In the genomic region with DNA sequence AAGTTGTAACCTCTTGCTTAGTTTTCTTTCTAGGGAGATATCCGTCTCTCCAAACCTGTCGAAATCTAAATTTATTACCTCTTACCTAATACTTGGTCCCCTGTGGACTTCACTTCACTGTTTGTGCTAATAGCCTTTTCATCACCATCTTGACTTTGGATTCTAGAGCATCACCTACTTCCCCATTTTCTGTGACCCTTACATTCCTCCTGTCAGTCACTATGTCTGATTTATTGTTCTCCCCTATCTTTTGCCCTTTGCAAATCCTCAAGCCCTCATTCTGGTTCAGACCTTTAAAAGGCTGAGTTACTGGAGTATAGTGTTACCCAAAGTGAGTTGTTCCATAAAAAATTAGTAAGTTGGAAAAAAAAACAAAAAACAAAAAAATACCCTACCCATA, we compare ENCODE assay signal across 20 cellular contexts.
"Had no signal": no experiment of that assay in that cellular context is flagged by ENCODE, and none has a peak within 500 bp of the region (broad histone marks: within the 10 kb centered on the region; RNA-seq: fewer than 3 reads in every experiment).

No MANE protein-coding gene starts in this region.

- ATAC-seq: esophagus mucosa; heart left ventricle; left lobe of liver; naive thymus-derived CD4-positive, alpha-beta T cell; sciatic nerve; stimulated activated memory B cell treated with anti-CD40 and anti-IgM and Interleukin-4, amounts not matched to agents 10 μg/mL and 1 μg/mL and 100 μg/mL, for 72 hours; stimulated activated naive CD8-positive, alpha-beta T cell treated with anti-CD3 and anti-CD28 coated beads, Interleukin-15, amount 100 ng/mL, for 72 hours; upper lobe of right lung had no signal

- DNase-seq: dermis blood vessel endothelial cell; heart left ventricle; hypothalamus; kidney glomerular epithelial cell; mammary epithelial cell; naive thymus-derived CD4-positive, alpha-beta T cell; posterior cingulate gyrus; spleen; stimulated activated CD4-positive, alpha-beta T cell treated with anti-CD3 and anti-CD28 coated beads, Interleukin-15, amount 100 ng/mL, for 24 hours; stimulated activated CD4-positive, alpha-beta T cell treated with anti-CD3 and anti-CD28 coated beads, Interleukin-1b, Interleukin-23, amount 100 ng/mL, for 48 hours; stimulated activated CD4-positive, alpha-beta T cell treated with anti-CD3 and anti-CD28 coated beads, Interleukin-4, amount 100 ng/mL, for 24 hours; stimulated activated naive CD8-positive, alpha-beta T cell treated with anti-CD3 and anti-CD28 coated beads, Interleukin-15, amount 100 ng/mL, for 72 hours; testis; upper lobe of right lung had no signal

- H3K4me3 ChIP-seq: heart left ventricle, spleen, testis, tibial nerve, upper lobe of right lung, vagina had no signal
